Comparison of ENCODE assay signal across 19 cellular contexts in the genomic region with DNA sequence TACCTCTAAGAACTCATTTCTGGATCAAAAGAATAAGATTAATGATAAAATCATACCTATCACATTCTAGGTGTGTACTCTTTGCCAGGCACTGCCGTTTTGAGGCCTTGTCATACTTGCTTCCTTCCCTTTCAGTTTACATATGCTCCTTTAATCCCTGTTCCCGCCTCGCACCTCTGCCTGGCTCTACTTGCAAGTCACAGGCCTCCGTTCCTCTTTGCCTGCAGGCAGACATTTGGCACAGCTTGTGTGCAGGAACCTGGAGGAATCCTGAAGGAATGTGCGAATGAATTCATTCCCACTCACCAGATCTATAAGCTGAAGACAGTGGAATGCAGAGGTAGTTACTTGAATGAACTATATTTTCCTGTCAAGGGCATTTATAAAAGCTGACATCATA. TPM values are rescaled to one million over a fixed set of nuclear protein-coding genes. Genes with fewer than 3 reads are reported as not detected.
DNase-seq lines count a peak whose midpoint lies in the region; FAIRE-seq and TF ChIP-seq lines count a peak whose summit lies in the region.
"Had no signal": no experiment of that assay in that cellular context is flagged by ENCODE, and none has a peak within 500 bp of the region (broad histone marks: within the 10 kb centered on the region; RNA-seq: fewer than 3 reads in every experiment).

No MANE protein-coding gene starts in this region.

- no peak for DNase-seq in HTR-8/SVneo (ENCODE audit: insufficient read length, low spot score)
- peak; percentile 75 for DNase-seq in bronchial epithelial cell (ENCODE audit: low read depth)
- DNase-seq in islet precursor cell: peak; percentile 94
- peak; percentile 72 for DNase-seq in renal cortical epithelial cell (ENCODE audit: low read depth)
- no peak for DNase-seq in DMS 273 treated with DMSO at 0.1 percent for 48 hours (lab: John Stamatoyannopoulos, UW)
- no peak for DNase-seq in activated naive CD4-positive, alpha-beta T cell treated with anti-CD3 and anti-CD28 coated beads for 36 hours
- DNase-seq in NCI-H2107 treated with DMSO at 0.1 percent for 48 hours (lab: John Stamatoyannopoulos, UW; ENCODE audit: unreplicated experiment): no peak
- no peak for DNase-seq in neuronal stem cell (ENCODE audit: low spot score)
- DNase-seq: activated CD4-positive, CD25-positive, alpha-beta regulatory T cell treated with anti-CD3 and anti-CD28 coated beads, Interleukin-2, amount 50 U/mL, for 72 hours; activated naive CD4-positive, alpha-beta T cell treated with anti-CD3 and anti-CD28 coated beads, Interleukin-2, amount 10 ng/mL, durations not matched to agents 7 days and 5 days; Calu3; effector CD8-positive, alpha-beta T cell; foreskin melanocyte; NCI-H2107; NCI-H774; occipital lobe had no signal

- H3K18ac ChIP-seq in neuronal stem cell (ENCODE audit: low read length): no peak overlapping the region

- H3K4me1 Mint-ChIP-seq in activated naive CD4-positive, alpha-beta T cell treated with anti-CD3 and anti-CD28 coated beads for 36 hours (ENCODE audit: low read depth): no peaks in the 10 kb centered on the region
- H3K4me1 Mint-ChIP-seq: activated naive CD4-positive, alpha-beta T cell treated with anti-CD3 and anti-CD28 coated beads, Interleukin-2, amount 10 ng/mL, durations not matched to agents 7 days and 5 days had no signal

- no peak overlapping the region for H3K23ac ChIP-seq in neuronal stem cell (ENCODE audit: low read depth, low read length, poor library complexity)

- no peak overlapping the region for H3K4ac ChIP-seq in neuronal stem cell (ENCODE audit: low read length)

- no peaks in the 10 kb centered on the region for H3K9me3 Mint-ChIP-seq in activated naive CD4-positive, alpha-beta T cell treated with anti-CD3 and anti-CD28 coated beads for 36 hours
- H3K9me3 Mint-ChIP-seq: activated naive CD4-positive, alpha-beta T cell treated with anti-CD3 and anti-CD28 coated beads, Interleukin-2, amount 10 ng/mL, durations not matched to agents 7 days and 5 days; stimulated activated naive CD8-positive, alpha-beta T cell treated with anti-CD3 and anti-CD28 coated beads, Interleukin-15, Interleukin-2, amounts not matched to agents 100 ng/mL and 50 ng/mL, for 24 hours had no signal

- H3K36me3 Mint-ChIP-seq in activated naive CD4-positive, alpha-beta T cell treated with anti-CD3 and anti-CD28 coated beads for 36 hours (ENCODE audit: low read depth): no peaks in the 10 kb centered on the region
- H3K36me3 Mint-ChIP-seq: activated naive CD4-positive, alpha-beta T cell treated with anti-CD3 and anti-CD28 coated beads, Interleukin-2, amount 10 ng/mL, durations not matched to agents 7 days and 5 days had no signal

- H3K27me3 Mint-ChIP-seq in activated naive CD4-positive, alpha-beta T cell treated with anti-CD3 and anti-CD28 coated beads for 36 hours (ENCODE audit: low read depth): no peaks in the 10 kb centered on the region
- H3K27me3 Mint-ChIP-seq: activated naive CD4-positive, alpha-beta T cell treated with anti-CD3 and anti-CD28 coated beads, Interleukin-2, amount 10 ng/mL, durations not matched to agents 7 days and 5 days had no signal

- FAIRE-seq in HTR-8/SVneo (lab: Jason Lieb, UNC) (peak; percentile 28), bronchial epithelial cell (lab: Jason Lieb, UNC) (no peak)

- H2BK12ac ChIP-seq in neuronal stem cell (ENCODE audit: low read length): no peak overlapping the region

- H3K9me3 ChIP-seq in neuronal stem cell (replicated peaks in 1 of 2; ENCODE audit: control insufficient read depth in 2 of 2, insufficient read depth in 1 of 2, low read depth in 1 of 2, low read length in 2 of 2): peaks cover 0 to 12% of the 10 kb centered on the region in 2 donors

- no peak overlapping the region for H2BK120ac ChIP-seq in neuronal stem cell (ENCODE audit: low read depth, low read length)

- H3K4me3 ChIP-seq in bronchial epithelial cell (ENCODE audit: low read depth, low read length): no peak overlapping the region
- no peak overlapping the region for H3K4me3 ChIP-seq in neuronal stem cell (ENCODE audit: low read length in 2 of 2)

- no peak overlapping the region for H3K4me2 ChIP-seq in neuronal stem cell (ENCODE audit: insufficient read depth, low read length, poor library complexity, severe bottlenecking)

- H2AK5ac ChIP-seq in neuronal stem cell (ENCODE audit: low read depth, low read length): no peak overlapping the region

- no peak overlapping the region for H4K91ac ChIP-seq in neuronal stem cell (ENCODE audit: low read depth, low read length, poor library complexity)

- H2AFZ ChIP-seq in neuronal stem cell (ENCODE audit: low read length): no peak overlapping the region

- no peaks in the 10 kb centered on the region for H3K36me3 ChIP-seq in bronchial epithelial cell (ENCODE audit: control insufficient read depth, insufficient read depth, low read length)
- H3K36me3 ChIP-seq in neuronal stem cell (replicated peaks in 1 of 2; ENCODE audit: control insufficient read depth in 2 of 2, insufficient read depth in 2 of 2, low read length in 2 of 2): peaks cover 0 to 68% of the 10 kb centered on the region in 2 donors

- no CpG with 5 or more reads among the region's 5 CpGs for WGBS in neuronal stem cell (ENCODE audit: extremely low coverage in 2 of 2, insufficient read length in 2 of 2, insufficient replicate concordance in 1 of 2), 2 donors

- H2BK5ac ChIP-seq in neuronal stem cell (ENCODE audit: low read length): no peak overlapping the region

- intact Hi-C loops in activated naive CD4-positive, alpha-beta T cell treated with anti-CD3 and anti-CD28 coated beads for 36 hours (cut with micrococcal nuclease): no loop called here

- H3K14ac ChIP-seq in neuronal stem cell (ENCODE audit: low read length): no peak overlapping the region

- no peak overlapping the region for H4K8ac ChIP-seq in neuronal stem cell (ENCODE audit: low read depth, low read length)

- H3K27ac Mint-ChIP-seq in activated naive CD4-positive, alpha-beta T cell treated with anti-CD3 and anti-CD28 coated beads for 36 hours: no peak overlapping the region
- H3K27ac Mint-ChIP-seq: activated naive CD4-positive, alpha-beta T cell treated with anti-CD3 and anti-CD28 coated beads, Interleukin-2, amount 10 ng/mL, durations not matched to agents 7 days and 5 days; IgD-negative memory B cell; stimulated activated naive CD8-positive, alpha-beta T cell treated with anti-CD3 and anti-CD28 coated beads, Interleukin-15, Interleukin-2, amounts not matched to agents 100 ng/mL and 50 ng/mL, for 24 hours had no signal

- H3K79me1 ChIP-seq in neuronal stem cell (ENCODE audit: low read depth, low read length): no peaks in the 10 kb centered on the region

- no peak overlapping the region for H2BK15ac ChIP-seq in neuronal stem cell (ENCODE audit: low read length)

- no peaks in the 10 kb centered on the region for H3K27me3 ChIP-seq in bronchial epithelial cell (ENCODE audit: control insufficient read depth, insufficient read depth, low read length)
- H3K27me3 ChIP-seq in neuronal stem cell (ENCODE audit: control insufficient read depth in 3 of 3, insufficient read depth in 3 of 3, low read depth in 1 of 3, low read length in 3 of 3): peaks cover 0 to 26% (median 0%) of the 10 kb centered on the region in 3 experiments

- H3K4me1 ChIP-seq in neuronal stem cell (ENCODE audit: control insufficient read depth in 2 of 2, insufficient read depth in 1 of 2, low read depth in 1 of 2, low read length in 2 of 2): peaks cover 10 to 15% of the 10 kb centered on the region in 2 donors

- H3K4me3 Mint-ChIP-seq in activated naive CD4-positive, alpha-beta T cell treated with anti-CD3 and anti-CD28 coated beads for 36 hours: no peak overlapping the region
- H3K4me3 Mint-ChIP-seq: activated naive CD4-positive, alpha-beta T cell treated with anti-CD3 and anti-CD28 coated beads, Interleukin-2, amount 10 ng/mL, durations not matched to agents 7 days and 5 days; IgD-negative memory B cell; stimulated activated naive CD8-positive, alpha-beta T cell treated with anti-CD3 and anti-CD28 coated beads, Interleukin-15, Interleukin-2, amounts not matched to agents 100 ng/mL and 50 ng/mL, for 24 hours had no signal

- CTCF ChIA-PET in activated naive CD4-positive, alpha-beta T cell treated with anti-CD3 and anti-CD28 coated beads for 36 hours (lab: Charles Lee): no interaction called here

- H3K9ac ChIP-seq in neuronal stem cell (ENCODE audit: low read depth, low read length, poor library complexity): no peak overlapping the region

- no peak overlapping the region for H3K27ac ChIP-seq in neuronal stem cell (replicated peaks; ENCODE audit: low read length)

- no peak for TF ChIP-seq CTCF in bronchial epithelial cell (IDR thresholded peaks at IDR 0.05; ENCODE audit: insufficient read depth, low read length, severe bottlenecking)

RNA-seq across cellular contexts. Expression of a gene that starts 13.8 kb away (rescaled TPM):
- 34.1 and 39.8 TPM in 2 replicates for total RNA-seq in bronchial epithelial cell
- total RNA-seq in renal cortical epithelial cell: 32.5 and 53.1 TPM in 2 replicates
- total RNA-seq in activated naive CD4-positive, alpha-beta T cell treated with anti-CD3 and anti-CD28 coated beads for 36 hours: not detected
- 5.3 TPM for polyA plus RNA-seq in neuronal stem cell (2013, experiment 1 of 2)
- polyA plus RNA-seq in neuronal stem cell (2013, experiment 2 of 2): 4.3 TPM
- total RNA-seq: T-helper 1 cell treated with Interleukin-12 subunit alpha and Interleukin-12 subunit beta and Interleukin-4 antibody, amounts not matched to agents 30 ng/mL and 1 ng/mL, for 36 hours had no signal
- polyA plus RNA-seq: IgD-negative memory B cell had no signal

Comparison
In these comparisons a context has a peak if more than half of its experiments do, and no peak if none do; other contexts are left out.
1. DNase-seq: peak in bronchial epithelial cell (single experiment), islet precursor cell (single experiment) and renal cortical epithelial cell (single experiment); none in HTR-8/SVneo (single experiment), DMS 273 treated with DMSO at 0.1 percent for 48 hours (single experiment), activated naive CD4-positive, alpha-beta T cell treated with anti-CD3 and anti-CD28 coated beads for 36 hours (single experiment), NCI-H2107 treated with DMSO at 0.1 percent for 48 hours (single experiment) and neuronal stem cell (single experiment).
2. RNA of a gene that starts 13.8 kb away (total RNA-seq): 34.1 to 39.8 TPM in bronchial epithelial cell and 32.5 to 53.1 TPM in renal cortical epithelial cell; not detected in activated naive CD4-positive, alpha-beta T cell treated with anti-CD3 and anti-CD28 coated beads for 36 hours; every median in the first group is over 10 times any median in the second.